22 cellular contexts compared by ENCODE assay signal in genomic region chr20:41342474-41343464, GRCh38. TPM values are rescaled to one million over a fixed set of nuclear protein-coding genes. Genes with fewer than 3 reads are reported as not detected.
DNase-seq lines count a peak whose midpoint lies in the region; ATAC-seq and TF ChIP-seq lines count a peak whose summit lies in the region.
"Had no signal": no experiment of that assay in that cellular context is flagged by ENCODE, and none has a peak within 500 bp of the region (broad histone marks: within the 10 kb centered on the region; RNA-seq: fewer than 3 reads in every experiment).

No MANE protein-coding gene starts in this region.

- no peaks in the 10 kb centered on the region for H3K27me3 ChIP-seq in liver (ENCODE audit: control insufficient read depth in 4 of 4, insufficient read depth in 4 of 4, low read length in 3 of 4)
- H3K27me3 ChIP-seq: brain microvascular endothelial cell had no signal

- peak overlapping the region; percentile 76 for H3K27ac Mint-ChIP-seq in activated naive CD4-positive, alpha-beta T cell treated with anti-CD3 and anti-CD28 coated beads, Interleukin-2, amount 50 U/mL, for 24 hours
- H3K27ac Mint-ChIP-seq in activated naive CD4-positive, alpha-beta T cell treated with anti-CD3 and anti-CD28 coated beads for 36 hours: no peak overlapping the region
- peak overlapping the region; percentile 32 for H3K27ac Mint-ChIP-seq in activated B cell treated with CpG ODN at 0.5 μM for 24 hours
- peak overlapping the region; percentile 32 for H3K27ac Mint-ChIP-seq in stimulated activated effector memory CD8-positive, alpha-beta T cell treated with anti-CD3 and anti-CD28 coated beads, Interleukin-12 subunit alpha, Interleukin-12 subunit beta, amount 100 ng/mL, for 72 hours
- H3K27ac Mint-ChIP-seq: activated CD8-positive, alpha-beta T cell treated with anti-CD3 and anti-CD28 coated beads for 36 hours; memory B cell; stimulated activated naive B cell treated with anti-CD40 and anti-IgM and Interleukin-4, amounts not matched to agents 10 μg/mL and 1 μg/mL and 100 μg/mL, for 72 hours had no signal

- H3K4me1 Mint-ChIP-seq in activated naive CD4-positive, alpha-beta T cell treated with anti-CD3 and anti-CD28 coated beads, Interleukin-2, amount 50 U/mL, for 24 hours: peaks cover 8% of the 10 kb centered on the region
- H3K4me1 Mint-ChIP-seq in activated naive CD4-positive, alpha-beta T cell treated with anti-CD3 and anti-CD28 coated beads for 36 hours (ENCODE audit: low read depth): peaks cover 11% of the 10 kb centered on the region
- H3K4me1 Mint-ChIP-seq in activated B cell treated with CpG ODN at 0.5 μM for 24 hours: peaks cover 10% of the 10 kb centered on the region
- H3K4me1 Mint-ChIP-seq in stimulated activated effector memory CD8-positive, alpha-beta T cell treated with anti-CD3 and anti-CD28 coated beads, Interleukin-12 subunit alpha, Interleukin-12 subunit beta, amount 100 ng/mL, for 72 hours: peaks cover 13% of the 10 kb centered on the region

- H3K36me3 ChIP-seq in liver (ENCODE audit: control insufficient read depth in 4 of 4, insufficient read depth in 3 of 4, low read depth in 1 of 4, low read length in 3 of 4): peaks cover 3 to 15% (median 5%) of the 10 kb centered on the region in 4 donors
- H3K36me3 ChIP-seq: brain microvascular endothelial cell had no signal

- intact Hi-C loops in activated naive CD4-positive, alpha-beta T cell treated with anti-CD3 and anti-CD28 coated beads for 36 hours (cut with micrococcal nuclease): loop anchor here (5.0 to 10.0 kb wide), 3 partner anchors 95 to 350 kb away; partner anchors contain the start of gene CHD6
- intact Hi-C loops in activated B cell treated with CpG ODN at 0.5 μM for 24 hours (cut with micrococcal nuclease): no loop called here

- POLR2A ChIA-PET in activated B cell treated with CpG ODN at 0.5 μM for 24 hours (lab: Charles Lee): interaction anchor here (0.6 kb wide), 2 partner anchors 205 to 373 kb away, joined by 3 to 5 read pairs; no protein-coding TSS in a partner anchor

- no peaks in the 10 kb centered on the region for H3K9me3 Mint-ChIP-seq in activated naive CD4-positive, alpha-beta T cell treated with anti-CD3 and anti-CD28 coated beads, Interleukin-2, amount 50 U/mL, for 24 hours
- H3K9me3 Mint-ChIP-seq in activated naive CD4-positive, alpha-beta T cell treated with anti-CD3 and anti-CD28 coated beads for 36 hours: no peaks in the 10 kb centered on the region
- no peaks in the 10 kb centered on the region for H3K9me3 Mint-ChIP-seq in activated B cell treated with CpG ODN at 0.5 μM for 24 hours
- H3K9me3 Mint-ChIP-seq in stimulated activated effector memory CD8-positive, alpha-beta T cell treated with anti-CD3 and anti-CD28 coated beads, Interleukin-12 subunit alpha, Interleukin-12 subunit beta, amount 100 ng/mL, for 72 hours: no peaks in the 10 kb centered on the region
- H3K9me3 Mint-ChIP-seq: activated CD8-positive, alpha-beta T cell treated with anti-CD3 and anti-CD28 coated beads for 36 hours; memory B cell; stimulated activated naive B cell treated with anti-CD40 and anti-IgM and Interleukin-4, amounts not matched to agents 10 μg/mL and 1 μg/mL and 100 μg/mL, for 72 hours had no signal

- 87% methylated on average over 9 of the region's 9 CpGs for WGBS in liver

- ATAC-seq in activated B cell treated with CpG ODN at 0.5 μM for 24 hours (ENCODE audit: low read depth) (no peak), SK-N-SH treated with all-trans-retinoic acid at 6 μM for 48 hours (no peak)
- ATAC-seq in stimulated activated effector memory CD8-positive, alpha-beta T cell treated with anti-CD3 and anti-CD28 coated beads, Interleukin-12 subunit alpha, Interleukin-12 subunit beta, amount 100 ng/mL, for 72 hours: no peak
- ATAC-seq: activated CD8-positive, alpha-beta T cell treated with anti-CD3 and anti-CD28 coated beads for 36 hours; left colon; stimulated activated naive B cell treated with anti-CD40 and anti-IgM and Interleukin-4, amounts not matched to agents 10 μg/mL and 1 μg/mL and 100 μg/mL, for 72 hours had no signal

- H3K4me3 ChIP-seq in liver (ENCODE audit: low read depth in 1 of 3, low read length in 3 of 3): no peak overlapping the region

- no peak for DNase-seq in activated naive CD4-positive, alpha-beta T cell treated with anti-CD3 and anti-CD28 coated beads for 36 hours
- no peak for DNase-seq in activated B cell treated with CpG ODN at 0.5 μM for 24 hours
- no peak for DNase-seq in stimulated activated effector memory CD8-positive, alpha-beta T cell treated with anti-CD3 and anti-CD28 coated beads, Interleukin-12 subunit alpha, Interleukin-12 subunit beta, amount 100 ng/mL, for 72 hours (ENCODE audit: low spot score in 2 of 2)
- no peak for DNase-seq in effector CD4-positive, alpha-beta T cell
- no peak for DNase-seq in HK-2 (ENCODE audit: unreplicated experiment)
- DNase-seq: activated CD8-positive, alpha-beta T cell treated with anti-CD3 and anti-CD28 coated beads for 36 hours; activated naive CD4-positive, alpha-beta T cell treated with anti-CD3 and anti-CD28 coated beads, Interleukin-2, amount 50 U/mL, for 16 hours; amygdala; brain microvascular endothelial cell; GOT3; left colon; NCI-H1417 treated with DMSO at 0.1 percent for 48 hours; NCI-H2029 treated with DMSO at 0.1 percent for 48 hours; NCI-H524; OCI-M1; stimulated activated naive B cell treated with anti-CD40 and anti-IgM and Interleukin-4, amounts not matched to agents 10 μg/mL and 1 μg/mL and 100 μg/mL, for 72 hours had no signal

- TF ChIP-seq RAD21 in liver (IDR thresholded peaks at IDR 0.05): peak in 1 of 2 donors; percentile 5

- no peak overlapping the region for H3K9ac ChIP-seq in liver (ENCODE audit: low read depth in 1 of 2, low read length in 2 of 2)

- CTCF ChIA-PET in activated naive CD4-positive, alpha-beta T cell treated with anti-CD3 and anti-CD28 coated beads for 36 hours (lab: Charles Lee): interaction anchor here (0.6 to 1.8 kb wide), 4 partner anchors 84 to 375 kb away, joined by 3 to 5 read pairs (median 4); no protein-coding TSS in a partner anchor
- CTCF ChIA-PET in activated B cell treated with CpG ODN at 0.5 μM for 24 hours (lab: Charles Lee): interaction anchor here (1.6 to 9.1 kb wide), 2 partner anchors 171 to 208 kb away, joined by 5 to 161 read pairs; no protein-coding TSS in a partner anchor

- peaks cover 4 to 41% (median 24%) of the 10 kb centered on the region in 4 donors for H3K4me1 ChIP-seq in liver (ENCODE audit: control insufficient read depth in 4 of 4, insufficient read depth in 4 of 4, low read length in 3 of 4)

- TF ChIP-seq CTCF in activated B cell treated with CpG ODN at 0.5 μM for 24 hours (IDR thresholded peaks at IDR 0.05) (no peak), liver (IDR thresholded peaks at IDR 0.05; ENCODE audit: low read depth, low read length, missing input control) (no peak)

- H3K36me3 Mint-ChIP-seq in activated naive CD4-positive, alpha-beta T cell treated with anti-CD3 and anti-CD28 coated beads, Interleukin-2, amount 50 U/mL, for 24 hours: no peaks in the 10 kb centered on the region
- no peaks in the 10 kb centered on the region for H3K36me3 Mint-ChIP-seq in activated naive CD4-positive, alpha-beta T cell treated with anti-CD3 and anti-CD28 coated beads for 36 hours (ENCODE audit: low read depth)
- H3K36me3 Mint-ChIP-seq in activated B cell treated with CpG ODN at 0.5 μM for 24 hours (ENCODE audit: low read depth): no peaks in the 10 kb centered on the region
- no peaks in the 10 kb centered on the region for H3K36me3 Mint-ChIP-seq in stimulated activated effector memory CD8-positive, alpha-beta T cell treated with anti-CD3 and anti-CD28 coated beads, Interleukin-12 subunit alpha, Interleukin-12 subunit beta, amount 100 ng/mL, for 72 hours
- H3K36me3 Mint-ChIP-seq: memory B cell; stimulated activated naive B cell treated with anti-CD40 and anti-IgM and Interleukin-4, amounts not matched to agents 10 μg/mL and 1 μg/mL and 100 μg/mL, for 72 hours had no signal

- no peak overlapping the region for H3K27ac ChIP-seq in liver (ENCODE audit: low read depth in 1 of 2, low read length in 2 of 2)
- H3K27ac ChIP-seq: 22Rv1, brain microvascular endothelial cell had no signal

- no peak overlapping the region for H3K4me3 Mint-ChIP-seq in activated naive CD4-positive, alpha-beta T cell treated with anti-CD3 and anti-CD28 coated beads, Interleukin-2, amount 50 U/mL, for 24 hours
- H3K4me3 Mint-ChIP-seq in activated naive CD4-positive, alpha-beta T cell treated with anti-CD3 and anti-CD28 coated beads for 36 hours: no peak overlapping the region
- no peak overlapping the region for H3K4me3 Mint-ChIP-seq in activated B cell treated with CpG ODN at 0.5 μM for 24 hours
- no peak overlapping the region for H3K4me3 Mint-ChIP-seq in stimulated activated effector memory CD8-positive, alpha-beta T cell treated with anti-CD3 and anti-CD28 coated beads, Interleukin-12 subunit alpha, Interleukin-12 subunit beta, amount 100 ng/mL, for 72 hours
- H3K4me3 Mint-ChIP-seq: activated CD8-positive, alpha-beta T cell treated with anti-CD3 and anti-CD28 coated beads for 36 hours; memory B cell; stimulated activated naive B cell treated with anti-CD40 and anti-IgM and Interleukin-4, amounts not matched to agents 10 μg/mL and 1 μg/mL and 100 μg/mL, for 72 hours had no signal

- H3K27me3 Mint-ChIP-seq in activated naive CD4-positive, alpha-beta T cell treated with anti-CD3 and anti-CD28 coated beads, Interleukin-2, amount 50 U/mL, for 24 hours: no peaks in the 10 kb centered on the region
- H3K27me3 Mint-ChIP-seq in activated naive CD4-positive, alpha-beta T cell treated with anti-CD3 and anti-CD28 coated beads for 36 hours (ENCODE audit: low read depth): peaks cover 2% of the 10 kb centered on the region
- H3K27me3 Mint-ChIP-seq in activated B cell treated with CpG ODN at 0.5 μM for 24 hours: peaks cover 4% of the 10 kb centered on the region

- H3K9me3 ChIP-seq in liver (ENCODE audit: control insufficient read depth in 4 of 4, low read length in 3 of 4): no peaks in the 10 kb centered on the region

TF ChIP-seq in liver, 16 proteins besides CTCF, POLR2A, EP300 and RAD21 (continues in another document):
- TF ChIP-seq EGR1 (IDR thresholded peaks at IDR 0.05; ENCODE audit: low read depth in 2 of 2): no peak

TF ChIP-seq in SK-N-SH treated with all-trans-retinoic acid at 6 μM for 48 hours, 23 proteins besides CTCF, POLR2A, EP300 and RAD21 (continues in another document):
- no peak for TF ChIP-seq ESRRG (CRISPR knock-in tag; IDR thresholded peaks at IDR 0.05)

RNA-seq across cellular contexts. Expression of gene LPIN3, which starts 2.1 kb away (rescaled TPM):
- 1 to 10 TPM in 1 of 2 experiments, under 1 TPM in 1; 0.84 to 1.0 TPM for total RNA-seq in activated naive CD4-positive, alpha-beta T cell treated with anti-CD3 and anti-CD28 coated beads for 36 hours
- total RNA-seq in activated B cell treated with CpG ODN at 0.5 μM for 24 hours (0.60 and 0.66 TPM in 2 replicates), liver (10 to 100 TPM in 1 of 2 donors, 1 to 10 TPM in 1; 1.5 to 19.8 TPM)
- polyA plus RNA-seq in liver: 10 to 100 TPM in 1 of 2 donors, 1 to 10 TPM in 1; 7.0 to 32.4 TPM

RNA-seq across cellular contexts. Expression of gene EMILIN3, which starts 23.8 kb away (rescaled TPM):
- not detected for total RNA-seq in activated naive CD4-positive, alpha-beta T cell treated with anti-CD3 and anti-CD28 coated beads for 36 hours
- not detected in 2 replicates for total RNA-seq in activated B cell treated with CpG ODN at 0.5 μM for 24 hours
- total RNA-seq in liver: under 1 TPM in 1 of 2 donors, not detected in 1; 0.17 TPM
- polyA plus RNA-seq in liver: under 1 TPM; 0.05 to 0.79 TPM
- total RNA-seq: activated CD8-positive, alpha-beta T cell treated with anti-CD3 and anti-CD28 coated beads for 36 hours; T-helper 2 cell treated with Interferon-gamma antibody and Interleukin-4, amounts not matched to agents 100 ng/mL and 5 ng/mL, for 36 hours had no signal

RNA-seq across cellular contexts. Expression of gene ZHX3, which starts 25.2 kb away (rescaled TPM):
- total RNA-seq in activated naive CD4-positive, alpha-beta T cell treated with anti-CD3 and anti-CD28 coated beads for 36 hours: 1 to 10 TPM; 9.4 to 9.9 TPM
- 19.5 and 21.2 TPM in 2 replicates for total RNA-seq in activated B cell treated with CpG ODN at 0.5 μM for 24 hours
- total RNA-seq in liver: 10 to 100 TPM in 1 of 2 donors, 1 to 10 TPM in 1; 3.2 to 30.0 TPM
- 1 to 10 TPM; 7.6 to 8.4 TPM for polyA plus RNA-seq in liver
